In genomic region chr4:25378130-25378743, GRCh38 we compare ENCODE assay signal across 9 cellular contexts. TPM values are rescaled to one million over a fixed set of nuclear protein-coding genes. Genes with fewer than 3 reads are reported as not detected.
DNase-seq lines count a peak whose midpoint lies in the region; TF ChIP-seq lines count a peak whose summit lies in the region.
"Had no signal": no experiment of that assay in that cellular context is flagged by ENCODE, and none has a peak within 500 bp of the region (broad histone marks: within the 10 kb centered on the region; RNA-seq: fewer than 3 reads in every experiment).

No MANE protein-coding gene starts in this region.

- peaks cover 0 to 4% (median 2%) of the 10 kb centered on the region in 3 donors for H3K27me3 Mint-ChIP-seq in immature natural killer cell (ENCODE audit: low read depth in 3 of 3)

- H3K36me3 ChIP-seq in adipocyte (ENCODE audit: control insufficient read depth, insufficient read depth, low read length, severe bottlenecking) (peaks cover 25% of the 10 kb centered on the region), tibial artery (peaks cover 5 to 22% (median 15%) of the 10 kb centered on the region in 3 donors)

- H3K4me3 ChIP-seq in adipocyte (ENCODE audit: low read length) (peak overlapping the region; percentile 98), tibial artery (peak overlapping the region; percentile 68 to 97)

- H3K27me3 ChIP-seq in adipocyte (replicated peaks; ENCODE audit: control insufficient read depth, insufficient read depth, low read length) (no peaks in the 10 kb centered on the region), tibial artery (no peaks in the 10 kb centered on the region)

- no peak overlapping the region for H3K4me3 Mint-ChIP-seq in immature natural killer cell

- peak overlapping the region; percentile 97 for H3K9ac ChIP-seq in adipocyte (ENCODE audit: low read length)

- H3K4me1 ChIP-seq in adipocyte (ENCODE audit: control insufficient read depth, insufficient read depth, low read length) (peaks cover 14% of the 10 kb centered on the region), tibial artery (peaks cover 0 to 20% (median 15%) of the 10 kb centered on the region in 4 donors)

- intact Hi-C loops in tibial artery (cut with DNase I; ENCODE audit: low total_unique reads): no loop called here

- peak overlapping the region; percentile 80 to 86 for H3K27ac ChIP-seq in tibial artery

- TF ChIP-seq CTCF in tibial artery (IDR thresholded peaks at IDR 0.05): no peak

- DNase-seq in DMS53 (lab: John Stamatoyannopoulos, UW): peak; percentile 36
- DNase-seq in DMS53 treated with DMSO at 0.1 percent for 48 hours (lab: John Stamatoyannopoulos, UW; ENCODE audit: unreplicated experiment): no peak
- no peak for DNase-seq in adipocyte (ENCODE audit: low read depth)
- DNase-seq in left kidney (ENCODE audit: low read depth, low spot score): peak; percentile 25
- DNase-seq in tibial artery: no peak
- no peak for DNase-seq in immature natural killer cell
- no peak for DNase-seq in iPS-NIHi7 (ENCODE audit: extremely low spot score)
- no peak for DNase-seq in H4 (ENCODE audit: low spot score)
- DNase-seq: 8988T had no signal

- H3K36me3 Mint-ChIP-seq in immature natural killer cell: peaks cover 4 to 10% (median 7%) of the 10 kb centered on the region in 3 donors

- H3K4me1 Mint-ChIP-seq in immature natural killer cell: peaks cover 0 to 3% of the 10 kb centered on the region in 2 donors

- no peaks in the 10 kb centered on the region for H3K9me3 ChIP-seq in adipocyte (ENCODE audit: control insufficient read depth, low read length)
- no peaks in the 10 kb centered on the region for H3K9me3 ChIP-seq in tibial artery

- no peaks in the 10 kb centered on the region for H3K9me3 Mint-ChIP-seq in immature natural killer cell

- no peak overlapping the region for H3K27ac Mint-ChIP-seq in immature natural killer cell

RNA-seq across cellular contexts. Expression of gene ANAPC4, which starts 1.2 kb away (rescaled TPM):
- 10 to 100 TPM; 13.3 to 25.7 (median 18.6) TPM for polyA plus RNA-seq in immature natural killer cell
- 16.0 and 22.6 TPM in 2 replicates for total RNA-seq in H4 (2014; rRNA removed; shearing (Covaris generic))

Comparison
In these comparisons a context has a peak if more than half of its experiments do, and no peak if none do; other contexts are left out.
1. DNase-seq: peak in DMS53 (single experiment) and left kidney (single experiment); none in DMS53 treated with DMSO at 0.1 percent for 48 hours (single experiment), adipocyte (single experiment), tibial artery (0 of 2), immature natural killer cell (0 of 3), iPS-NIHi7 (single experiment) and H4 (single experiment).